29 cellular contexts compared by ENCODE assay signal in genomic region chr4:184636897-184637296, GRCh38.
"Had no signal": no experiment of that assay in that cellular context is flagged by ENCODE, and none has a peak within 500 bp of the region (broad histone marks: within the 10 kb centered on the region; RNA-seq: fewer than 3 reads in every experiment).

No MANE protein-coding gene starts in this region.

- H3K27ac ChIP-seq: neutrophil, pancreas, prostate gland, spleen, stomach, testis, tibial artery, transverse colon, upper lobe of right lung, uterus had no signal

- H3K27me3 ChIP-seq: neutrophil, pancreas, spleen, stomach, testis, tibial artery, transverse colon, upper lobe of right lung, uterus had no signal

- H3K4me1 Mint-ChIP-seq: nephron had no signal

- H3K4me1 ChIP-seq: prostate gland, upper lobe of right lung, uterus had no signal

- H3K9me3 Mint-ChIP-seq: naive thymus-derived CD4-positive, alpha-beta T cell; natural killer cell; nephron; neural crest cell; stimulated activated effector memory CD8-positive, alpha-beta T cell treated with anti-CD3 and anti-CD28 coated beads, Interleukin-12 subunit alpha, Interleukin-12 subunit beta, amount 100 ng/mL, for 72 hours; stimulated activated naive B cell treated with anti-CD40 and anti-IgM and Interleukin-4, amounts not matched to agents 10 μg/mL and 1 μg/mL and 100 μg/mL, for 72 hours; stimulated activated naive CD8-positive, alpha-beta T cell treated with anti-CD3 and anti-CD28 coated beads, Interleukin-15, Interleukin-2, amounts not matched to agents 100 ng/mL and 50 ng/mL, for 24 hours; type B pancreatic cell had no signal

- H3K27me3 Mint-ChIP-seq: naive thymus-derived CD4-positive, alpha-beta T cell; stimulated activated naive B cell treated with anti-CD40 and anti-IgM and Interleukin-4, amounts not matched to agents 10 μg/mL and 1 μg/mL and 100 μg/mL, for 72 hours; stimulated activated naive CD8-positive, alpha-beta T cell treated with anti-CD3 and anti-CD28 coated beads, Interleukin-15, Interleukin-2, amounts not matched to agents 100 ng/mL and 50 ng/mL, for 24 hours; type B pancreatic cell had no signal

- H3K36me3 Mint-ChIP-seq: natural killer cell had no signal

- FAIRE-seq: pancreas had no signal

- H3K27ac Mint-ChIP-seq: nephron; stimulated activated effector memory CD8-positive, alpha-beta T cell treated with anti-CD3 and anti-CD28 coated beads, Interleukin-12 subunit alpha, Interleukin-12 subunit beta, amount 100 ng/mL, for 72 hours; stimulated activated naive B cell treated with anti-CD40 and anti-IgM and Interleukin-4, amounts not matched to agents 10 μg/mL and 1 μg/mL and 100 μg/mL, for 72 hours; stimulated activated naive CD8-positive, alpha-beta T cell treated with anti-CD3 and anti-CD28 coated beads, Interleukin-15, Interleukin-2, amounts not matched to agents 100 ng/mL and 50 ng/mL, for 24 hours; type B pancreatic cell had no signal

- H3K4me2 ChIP-seq: smooth muscle cell had no signal

- H3K9me3 ChIP-seq: neutrophil, pancreas, prostate gland, spleen, stomach, testis, tibial artery, transverse colon, upper lobe of right lung, uterus had no signal

- H3K4me3 ChIP-seq: pancreas, prostate gland, skin epidermis, smooth muscle cell, spleen, stomach, testis, tibial artery, transverse colon, upper lobe of right lung, uterus had no signal

- H3K4me3 Mint-ChIP-seq: naive thymus-derived CD4-positive, alpha-beta T cell; natural killer cell; nephron; neural crest cell; stimulated activated effector memory CD8-positive, alpha-beta T cell treated with anti-CD3 and anti-CD28 coated beads, Interleukin-12 subunit alpha, Interleukin-12 subunit beta, amount 100 ng/mL, for 72 hours; stimulated activated naive B cell treated with anti-CD40 and anti-IgM and Interleukin-4, amounts not matched to agents 10 μg/mL and 1 μg/mL and 100 μg/mL, for 72 hours; stimulated activated naive CD8-positive, alpha-beta T cell treated with anti-CD3 and anti-CD28 coated beads, Interleukin-15, Interleukin-2, amounts not matched to agents 100 ng/mL and 50 ng/mL, for 24 hours; type B pancreatic cell had no signal

- DNase-seq: naive thymus-derived CD4-positive, alpha-beta T cell; natural killer cell; nucleus accumbens; pancreas; retina; right cardiac atrium; spleen; stimulated activated CD4-positive, alpha-beta T cell treated with anti-CD3 and anti-CD28 coated beads, Interleukin-15, amount 100 ng/mL, for 24 hours; stimulated activated CD4-positive, alpha-beta T cell treated with anti-CD3 and anti-CD28 coated beads, Interleukin-2, amount 100 ng/mL, for 24 hours; stimulated activated CD4-positive, alpha-beta T cell treated with anti-CD3 and anti-CD28 coated beads, Interleukin-2, amount 100 ng/mL, for 48 hours; stimulated activated CD4-positive, alpha-beta T cell treated with anti-CD3 and anti-CD28 coated beads, Interleukin-4, amount 100 ng/mL, for 24 hours; stimulated activated naive B cell treated with anti-CD40 and anti-IgM and Interleukin-4, amounts not matched to agents 10 μg/mL and 1 μg/mL and 100 μg/mL, for 72 hours; stimulated activated naive CD4-positive, alpha-beta T cell treated with Interleukin-2 at 50 U/mL for 16 hours; stomach; testis; tibial artery; transverse colon; upper lobe of right lung; uterus had no signal

- ATAC-seq: naive thymus-derived CD4-positive, alpha-beta T cell; natural killer cell; pancreas; right cardiac atrium; sciatic nerve; stimulated activated effector memory CD8-positive, alpha-beta T cell treated with anti-CD3 and anti-CD28 coated beads, Interleukin-12 subunit alpha, Interleukin-12 subunit beta, amount 100 ng/mL, for 72 hours; stimulated activated naive B cell treated with anti-CD40 and anti-IgM and Interleukin-4, amounts not matched to agents 10 μg/mL and 1 μg/mL and 100 μg/mL, for 72 hours; upper lobe of right lung had no signal

- H3K36me3 ChIP-seq: prostate gland, uterus had no signal
